16 cellular contexts compared by ENCODE assay signal in the genomic region with DNA sequence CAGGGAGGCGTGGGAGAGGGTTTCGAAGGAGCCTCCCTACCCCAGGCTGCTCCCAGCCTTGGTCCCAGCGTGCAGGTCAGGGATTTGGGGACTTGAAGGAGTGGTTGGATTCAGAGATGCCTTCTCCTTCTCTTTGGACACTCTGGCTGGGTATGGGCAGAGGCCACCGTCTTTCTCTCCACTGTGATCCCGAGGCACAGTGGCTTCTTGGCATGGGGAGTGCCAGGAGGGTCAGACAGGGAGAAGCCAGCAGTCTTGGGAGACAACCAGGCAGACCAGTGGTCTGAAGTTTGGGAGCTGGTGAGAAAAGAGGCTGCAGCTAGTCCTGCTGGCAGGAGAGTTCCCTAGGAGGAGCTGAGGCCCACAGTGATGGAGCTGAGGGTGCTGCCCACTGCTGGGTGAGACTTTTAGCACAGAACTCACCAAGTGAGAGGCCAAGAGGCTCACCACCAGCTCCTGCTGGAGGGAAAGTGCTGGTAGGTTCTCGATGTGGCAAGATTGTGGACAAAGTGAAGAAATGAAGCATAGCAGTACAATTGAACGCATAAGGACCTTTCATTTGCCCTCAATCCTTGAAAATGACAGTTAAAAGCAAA. TPM values are rescaled to one million over a fixed set of nuclear protein-coding genes. Genes with fewer than 3 reads are reported as not detected.
DNase-seq lines count a peak whose midpoint lies in the region; ATAC-seq and TF ChIP-seq lines count a peak whose summit lies in the region.
"Had no signal": no experiment of that assay in that cellular context is flagged by ENCODE, and none has a peak within 500 bp of the region (broad histone marks: within the 10 kb centered on the region; RNA-seq: fewer than 3 reads in every experiment).

No MANE protein-coding gene starts in this region.

- H2AFZ ChIP-seq in PC-3 (ENCODE audit: low read length) = no peak overlapping the region

- H3K36me3 ChIP-seq in PC-3 (ENCODE audit: low read depth, low read length) (no peaks in the 10 kb centered on the region), esophagus muscularis mucosa (no peaks in the 10 kb centered on the region)
- H3K36me3 ChIP-seq: heart right ventricle, left ventricle myocardium inferior, Peyer's patch had no signal

- H3K79me2 ChIP-seq in PC-3 (ENCODE audit: low read length) = no peaks in the 10 kb centered on the region

- no peak overlapping the region for H3K4me2 ChIP-seq in PC-3 (ENCODE audit: low read length)
- H3K4me2 ChIP-seq: KMS-11 had no signal

- no peak for TF ChIP-seq CTCF in PC-3 (conservative IDR thresholded peaks at IDR 0.05; ENCODE audit: low read depth, low read length)
- no peak for TF ChIP-seq CTCF in esophagus muscularis mucosa (IDR thresholded peaks at IDR 0.05)
- TF ChIP-seq CTCF in retinal pigment epithelial cell (conservative IDR thresholded peaks at IDR 0.05; ENCODE audit: low read depth, low read length) = peak; percentile 7

- no peak for TF ChIP-seq EP300 in esophagus muscularis mucosa (IDR thresholded peaks at IDR 0.05)

- 82% methylated on average over 7 of the region's 7 CpGs for WGBS in esophagus muscularis mucosa

- no TSS peak for BruUV-seq in PC-3 (replicated peaks; lab: Mats Ljungman, UMichigan)

- intact Hi-C loops in PC-3 (cut with micrococcal nuclease) = no loop called here
- intact Hi-C loops in esophagus muscularis mucosa (cut with DNase I) = no loop called here

- CTCF ChIA-PET in PC-3 (lab: Charles Lee) = interaction anchor here (0.7 to 1.1 kb wide), 2 partner anchors 9 to 142 kb away, joined by 3 read pairs; no protein-coding TSS in a partner anchor

- H3K9me2 ChIP-seq in PC-3 (replicated peaks; ENCODE audit: low read length) = no peaks in the 10 kb centered on the region

- POLR2A ChIA-PET in PC-3 (lab: Charles Lee; ENCODE audit: unreplicated experiment) = no interaction called here

- H3K4me3 ChIP-seq in PC-3 (ENCODE audit: low read length) (no peak overlapping the region), esophagus muscularis mucosa (no peak overlapping the region), retinal pigment epithelial cell (ENCODE audit: low read length) (no peak overlapping the region)
- H3K4me3 ChIP-seq: heart right ventricle, left ventricle myocardium inferior, Peyer's patch had no signal

- 0 out of 2 replicates have a peak, but pooled peaks cover 4% of the 10 kb centered on the region for H4K20me1 ChIP-seq in PC-3 (ENCODE audit: low read length)

- TF ChIP-seq POLR2A in esophagus muscularis mucosa (IDR thresholded peaks at IDR 0.05; ENCODE audit: low read depth) = no peak

- no peaks in the 10 kb centered on the region for H3K9me3 ChIP-seq in PC-3 (ENCODE audit: low read length)
- no peaks in the 10 kb centered on the region for H3K9me3 ChIP-seq in esophagus muscularis mucosa
- H3K9me3 ChIP-seq: heart right ventricle, left ventricle myocardium inferior, Peyer's patch had no signal

- DNase-seq in ELR (ENCODE audit: low read depth) (peak; percentile 11), PC-3 (no peak), esophagus muscularis mucosa (ENCODE audit: extremely low spot score) (peak; percentile 89), retinal pigment epithelial cell (ENCODE audit: low read depth) (no peak), EL (no peak), NCI-H69 (lab: John Stamatoyannopoulos, UW) (no peak)
- no peak for DNase-seq in activated CD4-positive, alpha-beta T cell treated with anti-CD3 and anti-CD28 coated beads, Interleukin-2, amount 50 U/mL, for 1 hour
- DNase-seq: activated CD4-positive, alpha-beta T cell treated with anti-CD3 and anti-CD28 coated beads, Interleukin-2, amount 50 U/mL, for 4 hours; effector CD8-positive, alpha-beta T cell; heart right ventricle; left ventricle myocardium inferior; NCI-H226; Peyer's patch; T-helper 2 cell had no signal

- H3K4me1 ChIP-seq in PC-3 (ENCODE audit: insufficient read depth, low read length) = no peaks in the 10 kb centered on the region
- no peaks in the 10 kb centered on the region for H3K4me1 ChIP-seq in esophagus muscularis mucosa
- H3K4me1 ChIP-seq: left ventricle myocardium inferior, Peyer's patch had no signal

- no peaks in the 10 kb centered on the region for H3F3A ChIP-seq in PC-3 (ENCODE audit: low read length, unreplicated experiment)

- H3K27ac ChIP-seq in PC-3 (ENCODE audit: low read length) (no peak overlapping the region), esophagus muscularis mucosa (replicated peaks in 1 of 4) (no peak overlapping the region)
- H3K27ac ChIP-seq: heart right ventricle, KMS-11, left ventricle myocardium inferior, Peyer's patch had no signal

- H3K9ac ChIP-seq in PC-3 (ENCODE audit: low read length) = no peak overlapping the region
- H3K9ac ChIP-seq: KMS-11 had no signal

- 0 out of 2 replicates have a peak, but pooled peaks cover 2% of the 10 kb centered on the region for H3K27me3 ChIP-seq in PC-3 (ENCODE audit: low read length)
- H3K27me3 ChIP-seq in esophagus muscularis mucosa = peaks cover 0 to 7% (median 0%) of the 10 kb centered on the region in 4 donors
- H3K27me3 ChIP-seq: heart right ventricle, Peyer's patch had no signal

- ATAC-seq in PC-3 = peak; percentile 45
- ATAC-seq: activated T-helper 17 cell treated with anti-CD3 and anti-CD28 coated beads, Interleukin-2, amount 50 U/mL, for 72 hours had no signal

RNA-seq across cellular contexts. Expression of gene WDFY4, which starts 35.2 kb away (rescaled TPM):
- total RNA-seq in PC-3 (2014; rRNA removed) (not detected in 2 replicates), esophagus muscularis mucosa (1 to 10 TPM; 2.3 to 7.3 (median 5.2) TPM)

RNA-seq across cellular contexts. Expression of gene ARHGAP22, which starts 44.6 kb away (rescaled TPM):
- total RNA-seq in PC-3 (2014; rRNA removed) (12.2 and 14.9 TPM in 2 replicates), esophagus muscularis mucosa (1 to 10 TPM; 2.2 to 9.1 (median 4.8) TPM)

Comparison
In these comparisons a context has a peak if more than half of its experiments do, and no peak if none do; other contexts are left out.
1. DNase-seq: peak in ELR (single experiment) and esophagus muscularis mucosa (single experiment); none in PC-3 (single experiment), retinal pigment epithelial cell (single experiment), activated CD4-positive, alpha-beta T cell treated with anti-CD3 and anti-CD28 coated beads, Interleukin-2, amount 50 U/mL, for 1 hour (single experiment), EL (single experiment) and NCI-H69 (single experiment).